23 cellular contexts compared by ENCODE assay signal in genomic region chr17:5200360-5200759, GRCh38. TPM values are rescaled to one million over a fixed set of nuclear protein-coding genes. Genes with fewer than 3 reads are reported as not detected.
DNase-seq lines count a peak whose midpoint lies in the region; ATAC-seq, FAIRE-seq and TF ChIP-seq lines count a peak whose summit lies in the region.
"Had no signal": no experiment of that assay in that cellular context is flagged by ENCODE, and none has a peak within 500 bp of the region (broad histone marks: within the 10 kb centered on the region; RNA-seq: fewer than 3 reads in every experiment).

No MANE protein-coding gene starts in this region.

- intact Hi-C loops in GM12878 (cut with micrococcal nuclease; ENCODE audit: unreplicated experiment), result no loop called here

- 0% methylated on average over 2 of the region's 2 CpGs for WGBS in GM12878 (ENCODE audit: insufficient coverage, insufficient replicate concordance, low lambda C conversion rate, missing lambda C conversion rate)

- RAD21 ChIA-PET in GM12878 (lab: Charles Lee; ENCODE audit: unreplicated experiment), result interaction anchor here (1.2 to 9.7 kb wide), 4 partner anchors 10 to 36 kb away, joined by 3 to 125 read pairs (median 54); partner anchors contain the start of gene SCIMP

- H3K36me3 ChIP-seq in GM12878 (ENCODE audit: control insufficient read depth in 2 of 2, insufficient read depth in 2 of 2, low read length in 1 of 2), result no peaks in the 10 kb centered on the region
- H3K36me3 ChIP-seq: BLaER1 had no signal

- TF ChIP-seq CTCF in 22Rv1 (IDR thresholded peaks at IDR 0.05), result no peak
- no peak for TF ChIP-seq CTCF in GM12865 (IDR thresholded peaks at IDR 0.05; ENCODE audit: insufficient read depth, low read depth, low read length, missing control alignments)
- TF ChIP-seq CTCF in GM20000 (IDR thresholded peaks at IDR 0.05; ENCODE audit: extremely low read depth, missing control alignments), result no peak
- TF ChIP-seq CTCF in GM12878 (IDR thresholded peaks at IDR 0.05 in 2 of 3, conservative IDR thresholded peaks at IDR 0.05 in 1 of 3; ENCODE audit: control insufficient read depth in 2 of 3, extremely low read depth in 1 of 3, insufficient read depth in 1 of 3, low read depth in 3 of 3, low read length in 3 of 3), result no peak

- H3K4me3 ChIP-seq in GM12865 (ENCODE audit: low read depth, low read length), result peak overlapping the region; percentile 20; the same call in 1 of the 2 replicates
- no peak overlapping the region for H3K4me3 ChIP-seq in GM12878
- H3K4me3 ChIP-seq: BLaER1, SK-N-MC had no signal

- TF ChIP-seq EP300 in GM12878 (IDR thresholded peaks at IDR 0.05; ENCODE audit: borderline replicate concordance in 1 of 2, control insufficient read depth in 1 of 2, low read depth in 2 of 2, low read length in 2 of 2), result peak in 1 of 2 experiments; percentile 51; a peak in 1 of 4 replicates

- peak overlapping the region; percentile 42; the same call in 1 of the 2 replicates for H3K27ac ChIP-seq in 22Rv1
- H3K27ac ChIP-seq in GM12878 (ENCODE audit: control insufficient read depth, insufficient read depth), result peak overlapping the region; percentile 89
- H3K27ac ChIP-seq: BLaER1, SK-N-MC had no signal

- no peaks in the 10 kb centered on the region; the same call in 1 of the 3 replicates for H3K9me3 ChIP-seq in GM12878 (replicated peaks; ENCODE audit: control insufficient read depth, insufficient read depth, low read length)
- H3K9me3 ChIP-seq: BLaER1 had no signal

- H3K27me3 ChIP-seq in GM12878 (replicated peaks in 1 of 2; ENCODE audit: control insufficient read depth in 2 of 2, insufficient read depth in 2 of 2, low read length in 1 of 2), result no peaks in the 10 kb centered on the region
- H3K27me3 ChIP-seq: BLaER1 had no signal

- POLR2A ChIA-PET in GM12878 (lab: Charles Lee), result interaction anchor here (0.7 to 8.1 kb wide), 7 partner anchors 9 to 41 kb away, joined by 3 to 98 read pairs (median 6); partner anchors contain the start of gene SCIMP

- peaks cover 5% of the 10 kb centered on the region; the same call in 1 of the 2 replicates for H3K79me2 ChIP-seq in GM12878 (ENCODE audit: control insufficient read depth, insufficient read depth, low read length)

- SMC1A ChIA-PET in GM12878 (lab: Charles Lee; ENCODE audit: uncharacterized antibody, unreplicated experiment), result interaction anchor here (0.7 to 9.8 kb wide), 5 partner anchors 12 to 37 kb away, joined by 3 to 157 read pairs (median 41); partner anchors contain the start of gene SCIMP

- H3K9ac ChIP-seq in GM12878 (ENCODE audit: control insufficient read depth, insufficient read depth, low read length), result peak overlapping the region; percentile 57
- H3K9ac ChIP-seq: BLaER1 had no signal

- peak overlapping the region; percentile 54; the same call in 1 of the 2 replicates for H3K4me2 ChIP-seq in GM12878 (ENCODE audit: control insufficient read depth, insufficient read depth)
- H3K4me2 ChIP-seq: BLaER1 had no signal

- CTCF ChIA-PET in GM12878 (lab: Yijun Ruan, JAX), result interaction anchor here (1.1 to 14.1 kb wide), 4 partner anchors 11 to 36 kb away, joined by 3 to 209 read pairs (median 35); partner anchors contain the start of gene SCIMP

- no TSS peak for BruUV-seq in GM12878 (replicated peaks; lab: Mats Ljungman, UMichigan)

- in situ Hi-C loops in GM12878 (cut with MboI), result loop anchor here (25.0 kb wide), 1 partner anchor 1488 kb away; the partner anchor contains the start of gene HASPIN

- ATAC-seq in GM12878, result peak; percentile 42
- ATAC-seq: Panc1 had no signal

- no peak for FAIRE-seq in GM12878 (lab: Jason Lieb, UNC)
- FAIRE-seq: G401.6, H54 had no signal

- TF ChIP-seq RAD21 in GM12878 (IDR thresholded peaks at IDR 0.05; ENCODE audit: insufficient read depth, low read depth, low read length), result no peak

- TF ChIP-seq POLR2A in GM12878 (IDR thresholded peaks at IDR 0.05; ENCODE audit: low read depth, low read length), result no peak

- no peak overlapping the region; the same call in 1 of the 2 replicates for H2AFZ ChIP-seq in GM12878 (ENCODE audit: control insufficient read depth, low read depth, low read length)

- H3K4me1 ChIP-seq in GM12878 (ENCODE audit: control insufficient read depth, insufficient read depth, low read length), result peaks cover 33% of the 10 kb centered on the region

- peak; percentile 74 for DNase-seq in GM12865 (ENCODE audit: low read depth)
- peak; percentile 23 for DNase-seq in GM20000 (ENCODE audit: low spot score)
- peak; percentile 71 for DNase-seq in GM12878 (ENCODE audit: low read depth, low spot score)
- no peak for DNase-seq in NCI-H524 (lab: John Stamatoyannopoulos, UW)
- DNase-seq in RKO (ENCODE audit: low spot score), result no peak
- no peak for DNase-seq in NCI-H748 (lab: John Stamatoyannopoulos, UW; ENCODE audit: unreplicated experiment)
- DNase-seq in DMS114 treated with DMSO at 0.1 percent for 48 hours (lab: John Stamatoyannopoulos, UW; ENCODE audit: unreplicated experiment), result no peak
- DNase-seq: 8988T; CD4-positive, CD25-positive, alpha-beta regulatory T cell; KBM-7; MM.1S; NCI-H2029; NCI-H446; NCI-H526; SHP77 treated with DMSO at 0.1 percent for 48 hours; SW 1271 had no signal

- H4K20me1 ChIP-seq in GM12878 (ENCODE audit: control insufficient read depth, insufficient read depth), result no peaks in the 10 kb centered on the region
- H4K20me1 ChIP-seq: BLaER1 had no signal

TF ChIP-seq in GM12878, 131 proteins besides CTCF, POLR2A, EP300 and RAD21 (continues in another document):
- TF ChIP-seq, protein P1, sequence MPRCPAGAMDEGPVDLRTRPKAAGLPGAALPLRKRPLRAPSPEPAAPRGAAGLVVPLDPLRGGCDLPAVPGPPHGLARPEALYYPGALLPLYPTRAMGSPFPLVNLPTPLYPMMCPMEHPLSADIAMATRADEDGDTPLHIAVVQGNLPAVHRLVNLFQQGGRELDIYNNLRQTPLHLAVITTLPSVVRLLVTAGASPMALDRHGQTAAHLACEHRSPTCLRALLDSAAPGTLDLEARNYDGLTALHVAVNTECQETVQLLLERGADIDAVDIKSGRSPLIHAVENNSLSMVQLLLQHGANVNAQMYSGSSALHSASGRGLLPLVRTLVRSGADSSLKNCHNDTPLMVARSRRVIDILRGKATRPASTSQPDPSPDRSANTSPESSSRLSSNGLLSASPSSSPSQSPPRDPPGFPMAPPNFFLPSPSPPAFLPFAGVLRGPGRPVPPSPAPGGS (IDR thresholded peaks at IDR 0.05; ENCODE audit: borderline replicate concordance, insufficient read depth, low read depth, low read length, poor library complexity, severe bottlenecking), result peak; percentile 72
- TF ChIP-seq FOXM1 (IDR thresholded peaks at IDR 0.05; ENCODE audit: low read depth, low read length) (peak; percentile 71; the same call in 1 of the 2 replicates), NFIC (IDR thresholded peaks at IDR 0.05; ENCODE audit: low read depth, low read length) (peak; percentile 79; the same call in 1 of the 2 replicates), TARDBP (IDR thresholded peaks at IDR 0.05; ENCODE audit: borderline replicate concordance) (no peak), ZNF274 (IDR thresholded peaks at IDR 0.05; ENCODE audit: insufficient read depth, insufficient read length) (no peak), ZNF384 (IDR thresholded peaks at IDR 0.05; ENCODE audit: borderline replicate concordance, low read depth, low read length) (peak; percentile 73), PML (IDR thresholded peaks at IDR 0.05; ENCODE audit: low read length) (0 out of 2 replicates have a peak, but pooled peaks have one; percentile 39), MEF2A (IDR thresholded peaks at IDR 0.05; ENCODE audit: insufficient read depth, low read depth, low read length) (peak; percentile 92), ATF7 (IDR thresholded peaks at IDR 0.05; ENCODE audit: low read depth) (peak; percentile 26; the same call in 1 of the 2 replicates), SMARCA5 (IDR thresholded peaks at IDR 0.05) (no peak), BMI1 (IDR thresholded peaks at IDR 0.05; ENCODE audit: borderline replicate concordance) (no peak), CREM (IDR thresholded peaks at IDR 0.05; ENCODE audit: low read depth) (peak; percentile 46; the same call in 1 of the 2 replicates)

RNA-seq across cellular contexts. Expression of gene ZNF594, which starts 8.7 kb away (rescaled TPM):
- 63.6 and 63.9 TPM in 2 replicates for total RNA-seq in GM12878 (2013; cell fraction: nucleolus; rRNA removed)
- total RNA-seq in GM12878 (2014; rRNA removed), result 12.5 and 13.8 TPM in 2 replicates
- 13.9 and 14.3 TPM in 2 replicates for total RNA-seq in GM12878 (2014; rRNA removed; fragmentation: Illumina TruSeq; extraction: Trizol)
- total RNA-seq in GM12878 (2021), result 10.1 and 12.1 TPM in 2 replicates
- polyA plus RNA-seq in GM12878 (2011; ENCODE audit: low read depth), result 1.4 TPM
- 5.5 and 8.8 TPM in 2 replicates for polyA plus RNA-seq in GM12878 (2011; rRNA removed)
- polyA plus RNA-seq in GM12878 (2011; cell fraction: cytosol; rRNA removed), result 2.0 and 2.8 TPM in 2 replicates
- polyA plus RNA-seq in GM12878 (2011; cell fraction: nucleus; rRNA removed), result 18.3 and 22.0 TPM in 2 replicates
- polyA plus RNA-seq in GM12878 (2012), result 2.3 and 3.7 TPM in 2 replicates
- 11.2 and 11.3 TPM in 2 replicates for polyA plus RNA-seq in GM12878 (2014; fragmentation: Illumina TruSeq; extraction: Trizol)
- 1 to 10 TPM in 1 of 2 experiments, under 1 TPM in 1; 0.98 to 1.7 TPM for polyA plus RNA-seq in GM12878 (2014; fragmentation: Nextera tagmentation; extraction: Ambion mirVana)
- polyA plus RNA-seq in GM12878 (2014; rRNA removed), result 10.3 and 11.6 TPM in 2 replicates
- 10 to 100 TPM; 10.9 to 12.1 TPM for polyA plus RNA-seq in GM12878 (2016; fragmentation: Nextera tagmentation; extraction: Ambion mirVana)
- 5.5 and 5.6 TPM in 2 replicates for polyA minus RNA-seq in GM12878 (2011; rRNA and poly(A)+ RNA removed)
- polyA minus RNA-seq in GM12878 (2011; cell fraction: cytosol; rRNA and poly(A)+ RNA removed), result 2.8 and 3.7 TPM in 2 replicates
- polyA minus RNA-seq in GM12878 (2011; cell fraction: nucleus; rRNA and poly(A)+ RNA removed), result 11.0 and 16.8 TPM in 2 replicates

RNA-seq across cellular contexts. Expression of gene SCIMP, which starts 34.3 kb away (rescaled TPM):
- 247 and 264 TPM in 2 replicates for total RNA-seq in GM12878 (2013; cell fraction: nucleolus; rRNA removed)
- total RNA-seq in GM12878 (2014; rRNA removed), result 61.8 and 70.4 TPM in 2 replicates
- total RNA-seq in GM12878 (2014; rRNA removed; fragmentation: Illumina TruSeq; extraction: Trizol), result 70.3 and 74.9 TPM in 2 replicates
- total RNA-seq in GM12878 (2021), result 92.2 and 98.9 TPM in 2 replicates
- 129 TPM for polyA plus RNA-seq in GM12878 (2011; ENCODE audit: low read depth)
- polyA plus RNA-seq in GM12878 (2011; rRNA removed), result 105 and 120 TPM in 2 replicates
- polyA plus RNA-seq in GM12878 (2011; cell fraction: cytosol; rRNA removed), result 101 and 133 TPM in 2 replicates
- 50.6 and 52.5 TPM in 2 replicates for polyA plus RNA-seq in GM12878 (2011; cell fraction: nucleus; rRNA removed)
- 97.2 and 135 TPM in 2 replicates for polyA plus RNA-seq in GM12878 (2012)
- 151 and 205 TPM in 2 replicates for polyA plus RNA-seq in GM12878 (2014; fragmentation: Illumina TruSeq; extraction: Trizol)
- 100 to 1,000 TPM; 109 TPM for polyA plus RNA-seq in GM12878 (2014; fragmentation: Nextera tagmentation; extraction: Ambion mirVana)
- 85.2 and 97.7 TPM in 2 replicates for polyA plus RNA-seq in GM12878 (2014; rRNA removed)
- 10 to 100 TPM; 56.7 to 62.4 TPM for polyA plus RNA-seq in GM12878 (2016; fragmentation: Nextera tagmentation; extraction: Ambion mirVana)
- 79.6 and 91.8 TPM in 2 replicates for polyA minus RNA-seq in GM12878 (2011; rRNA and poly(A)+ RNA removed)
- polyA minus RNA-seq in GM12878 (2011; cell fraction: cytosol; rRNA and poly(A)+ RNA removed), result 26.2 and 40.3 TPM in 2 replicates
- polyA minus RNA-seq in GM12878 (2011; cell fraction: nucleus; rRNA and poly(A)+ RNA removed), result 14.0 and 19.1 TPM in 2 replicates
- total RNA-seq: CD4-positive, CD25-positive, alpha-beta regulatory T cell; HT1080 had no signal

Comparison
In these comparisons a context has a peak if more than half of its experiments do, and no peak if none do; other contexts are left out.
1. DNase-seq: peak in GM12865 (single experiment), GM20000 (single experiment) and GM12878 (single experiment); none in NCI-H524 (0 of 2), RKO (single experiment), NCI-H748 (single experiment) and DMS114 treated with DMSO at 0.1 percent for 48 hours (single experiment).